In the genomic region with DNA sequence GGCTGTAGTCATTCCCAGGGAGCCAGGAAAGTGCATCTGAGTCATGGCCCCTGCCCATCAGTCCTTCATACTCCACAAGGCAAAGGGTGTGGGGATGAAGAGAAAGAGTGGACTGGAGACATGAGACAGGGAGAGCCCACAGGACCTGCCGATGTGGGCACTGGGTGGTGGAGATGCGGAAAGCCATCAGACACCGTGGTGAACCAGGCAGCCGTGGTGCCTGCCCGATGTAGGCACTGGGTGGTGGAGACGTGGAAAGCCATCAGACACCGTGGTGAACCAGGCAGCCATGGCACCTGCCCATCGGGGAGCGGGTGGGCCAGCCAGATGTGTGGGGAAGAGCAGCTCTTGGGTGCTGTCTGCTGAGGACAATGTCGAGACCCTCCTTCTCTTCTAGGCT, we compare ENCODE assay signal across 1 cellular context.
TF ChIP-seq lines count a peak whose summit lies in the region.

No MANE protein-coding gene starts in this region.

TF ChIP-seq in H1, 55 proteins besides CTCF, POLR2A, EP300 and RAD21:
- TF ChIP-seq RNF2 (IDR thresholded peaks at IDR 0.05; ENCODE audit: borderline replicate concordance, low read depth, low read length, missing control alignments, poor library complexity, severe bottlenecking) (no peak), ATF2 (IDR thresholded peaks at IDR 0.05; ENCODE audit: low read length) (no peak), JUN (IDR thresholded peaks at IDR 0.05; ENCODE audit: low read depth, low read length) (no peak), HDAC6 (IDR thresholded peaks at IDR 0.05; ENCODE audit: low read depth, low read length) (no peak), SRF (IDR thresholded peaks at IDR 0.05; ENCODE audit: low read depth, low read length) (no peak), SP2 (IDR thresholded peaks at IDR 0.05; ENCODE audit: low read length) (no peak), USF2 (IDR thresholded peaks at IDR 0.05; ENCODE audit: low read length) (no peak), SP1 (IDR thresholded peaks at IDR 0.05; ENCODE audit: low read depth, low read length) (no peak), CEBPB (IDR thresholded peaks at IDR 0.05; ENCODE audit: low read depth, low read length) (no peak), ATF3 (IDR thresholded peaks at IDR 0.05; ENCODE audit: insufficient read depth, low read depth, low read length) (no peak), CREB1 (IDR thresholded peaks at IDR 0.05) (no peak), CHD2 (IDR thresholded peaks at IDR 0.05; ENCODE audit: low read length) (no peak), YY1 (IDR thresholded peaks at IDR 0.05; ENCODE audit: low read depth, low read length) (no peak), CTBP2 (IDR thresholded peaks at IDR 0.05; ENCODE audit: borderline replicate concordance, insufficient read depth, insufficient read length, low read length) (no peak), NRF1 (IDR thresholded peaks at IDR 0.05; ENCODE audit: low read depth, low read length) (no peak), SIRT6 (IDR thresholded peaks at IDR 0.05; ENCODE audit: low read length) (no peak), CBX5 (IDR thresholded peaks at IDR 0.05; ENCODE audit: low read depth, low read length) (no peak), JUND (IDR thresholded peaks at IDR 0.05; ENCODE audit: low read length) (no peak)
